Comparison of ENCODE assay signal across 22 cellular contexts in genomic region chr12:47737936-47738335, GRCh38. TPM values are rescaled to one million over a fixed set of nuclear protein-coding genes. Genes with fewer than 3 reads are reported as not detected.
DNase-seq lines count a peak whose midpoint lies in the region; ATAC-seq and TF ChIP-seq lines count a peak whose summit lies in the region.
"Had no signal": no experiment of that assay in that cellular context is flagged by ENCODE, and none has a peak within 500 bp of the region (broad histone marks: within the 10 kb centered on the region; RNA-seq: fewer than 3 reads in every experiment).

No MANE protein-coding gene starts in this region.

- TF ChIP-seq CTCF in SK-N-SH (IDR thresholded peaks at IDR 0.05) (no peak), left ventricle myocardium inferior (IDR thresholded peaks at IDR 0.05; ENCODE audit: borderline replicate concordance) (no peak), upper lobe of right lung (IDR thresholded peaks at IDR 0.05) (no peak), smooth muscle cell (IDR thresholded peaks at IDR 0.05; ENCODE audit: borderline replicate concordance, insufficient read depth, poor library complexity, severe bottlenecking) (no peak)

- H3K4me1 ChIP-seq in SK-N-SH (ENCODE audit: control insufficient read depth in 1 of 2, insufficient read depth in 2 of 2, low read depth in 1 of 2, low read length in 1 of 2) (peaks cover 20 to 60% of the 10 kb centered on the region in 2 experiments; a peak in 3 of 4 replicates), left ventricle myocardium inferior (peaks cover 96% of the 10 kb centered on the region), rectal smooth muscle tissue (ENCODE audit: control insufficient read depth, insufficient read depth, low read length) (peaks cover 20% of the 10 kb centered on the region), upper lobe of right lung (peaks cover 61% of the 10 kb centered on the region), smooth muscle cell (ENCODE audit: low read depth) (peaks cover 23% of the 10 kb centered on the region)

- no peaks in the 10 kb centered on the region for H3K9me2 ChIP-seq in SK-N-SH

- DNase-seq in SK-N-SH (peak; percentile 40), left ventricle myocardium inferior (no peak), upper lobe of right lung (no peak), smooth muscle cell (lab: John Stamatoyannopoulos, UW; ENCODE audit: unreplicated experiment) (no peak)
- DNase-seq: activated CD4-positive, alpha-beta memory T cell treated with anti-CD3 and anti-CD28 coated beads, Interleukin-2, amount 10 ng/mL, durations not matched to agents 7 days and 5 days; activated naive CD8-positive, alpha-beta T cell treated with anti-CD3 and anti-CD28 coated beads, Interleukin-2, amount 10 ng/mL, durations not matched to agents 7 days and 5 days; DMS 273 treated with DMSO at 0.1 percent for 48 hours; endodermal cell; NCI-H187; NCI-H446; stimulated activated naive CD8-positive, alpha-beta T cell treated with anti-CD3 and anti-CD28 coated beads, Interleukin-15, amount 100 ng/mL, for 72 hours had no signal

- H3K9ac ChIP-seq in SK-N-SH (no peak overlapping the region), rectal smooth muscle tissue (ENCODE audit: low read length) (no peak overlapping the region), smooth muscle cell (ENCODE audit: low read depth) (no peak overlapping the region)

- no peak overlapping the region for H2AFZ ChIP-seq in SK-N-SH (ENCODE audit: low read depth)
- H2AFZ ChIP-seq in smooth muscle cell (ENCODE audit: low read depth), result no peak overlapping the region

- ATAC-seq in SK-N-SH treated with all-trans-retinoic acid at 6 μM for 48 hours, result no peak
- no peak for ATAC-seq in upper lobe of right lung
- ATAC-seq in GM18868 (IDR thresholded peaks at IDR 0.05; ENCODE audit: unreplicated experiment), result no peak
- ATAC-seq in HG02798 (IDR thresholded peaks at IDR 0.05; ENCODE audit: poor library complexity, unreplicated experiment), result no peak
- ATAC-seq: stimulated activated naive CD8-positive, alpha-beta T cell treated with anti-CD3 and anti-CD28 coated beads, Interleukin-15, amount 100 ng/mL, for 72 hours had no signal

- no peaks in the 10 kb centered on the region for H3K9me3 ChIP-seq in SK-N-SH
- no peaks in the 10 kb centered on the region for H3K9me3 ChIP-seq in left ventricle myocardium inferior (replicated peaks)
- H3K9me3 ChIP-seq in upper lobe of right lung, result no peaks in the 10 kb centered on the region
- no peaks in the 10 kb centered on the region for H3K9me3 ChIP-seq in smooth muscle cell (replicated peaks; ENCODE audit: low read depth)
- H3K9me3 ChIP-seq: left lung had no signal

- POLR2A ChIA-PET in SK-N-SH (lab: Yijun Ruan, JAX), result interaction anchor here (1.5 to 2.1 kb wide), 4 partner anchors 21 to 40 kb away, joined by 5 to 7 read pairs (median 6); partner anchors contain the start of gene RAPGEF3

- CTCF ChIA-PET in SK-N-SH (lab: Yijun Ruan, JAX), result interaction anchor here (3.2 to 43.0 kb wide), 4 partner anchors 19 to 101 kb away, joined by 20 to 1294 read pairs (median 240); partner anchors contain the start of genes RAPGEF3 and SLC48A1

- H3K4me2 ChIP-seq in SK-N-SH, result no peak overlapping the region
- H3K4me2 ChIP-seq in smooth muscle cell, result no peak overlapping the region

- WGBS in SK-N-SH (ENCODE audit: low lambda C conversion rate), result 88% methylated on average over 11 of the region's 13 CpGs
- WGBS in smooth muscle cell (ENCODE audit: low lambda C conversion rate), result 90% methylated on average over 7 of the region's 13 CpGs

- H4K20me1 ChIP-seq in SK-N-SH (ENCODE audit: insufficient read depth), result no peaks in the 10 kb centered on the region
- no peaks in the 10 kb centered on the region for H4K20me1 ChIP-seq in smooth muscle cell (ENCODE audit: low read depth)

- H3F3A ChIP-seq in SK-N-SH (replicated peaks; ENCODE audit: insufficient read depth) (no peaks in the 10 kb centered on the region), smooth muscle cell (ENCODE audit: low read depth) (no peaks in the 10 kb centered on the region)

- no peak for TF ChIP-seq RAD21 in SK-N-SH (IDR thresholded peaks at IDR 0.05; ENCODE audit: low read length)

- no peak overlapping the region for H3K4me3 ChIP-seq in SK-N-SH (ENCODE audit: low read depth in 2 of 2, low read length in 1 of 2)
- peak overlapping the region; percentile 17 for H3K4me3 ChIP-seq in left ventricle myocardium inferior
- H3K4me3 ChIP-seq in rectal smooth muscle tissue (ENCODE audit: low read length), result no peak overlapping the region
- H3K4me3 ChIP-seq in upper lobe of right lung, result no peak overlapping the region
- no peak overlapping the region for H3K4me3 ChIP-seq in smooth muscle cell
- H3K4me3 ChIP-seq: left lung had no signal

- H3K27ac ChIP-seq in SK-N-SH (ENCODE audit: low read depth in 2 of 2, low read length in 1 of 2) (peak overlapping the region in 1 of 2 experiments; percentile 94; a peak in 2 of 4 replicates), left ventricle myocardium inferior (replicated peaks) (peak overlapping the region; percentile 92), rectal smooth muscle tissue (ENCODE audit: low read depth, low read length) (peak overlapping the region; percentile 90), upper lobe of right lung (peak overlapping the region; percentile 44), smooth muscle cell (ENCODE audit: low read depth) (no peak overlapping the region)
- H3K27ac ChIP-seq: 22Rv1 had no signal

- TF ChIP-seq EP300 in SK-N-SH (IDR thresholded peaks at IDR 0.05; ENCODE audit: borderline replicate concordance in 1 of 2, low read depth in 1 of 2, low read length in 1 of 2), result no peak

- no peaks in the 10 kb centered on the region for H3K27me3 ChIP-seq in SK-N-SH (ENCODE audit: insufficient read depth)
- no peaks in the 10 kb centered on the region for H3K27me3 ChIP-seq in left ventricle myocardium inferior (ENCODE audit: low read depth)
- no peaks in the 10 kb centered on the region for H3K27me3 ChIP-seq in rectal smooth muscle tissue (ENCODE audit: control insufficient read depth, insufficient read depth, low read length)
- H3K27me3 ChIP-seq in upper lobe of right lung, result no peaks in the 10 kb centered on the region
- no peaks in the 10 kb centered on the region for H3K27me3 ChIP-seq in smooth muscle cell (ENCODE audit: low read depth)
- H3K27me3 ChIP-seq: left lung had no signal

- intact Hi-C loops in left ventricle myocardium inferior (cut with micrococcal nuclease), result no loop called here
- intact Hi-C loops in upper lobe of right lung (cut with DNase I), result no loop called here

- no peaks in the 10 kb centered on the region for H3K36me3 ChIP-seq in SK-N-SH (replicated peaks in 1 of 2; ENCODE audit: control insufficient read depth in 1 of 2, insufficient read depth in 2 of 2, low read length in 1 of 2)
- no peaks in the 10 kb centered on the region for H3K36me3 ChIP-seq in left ventricle myocardium inferior
- H3K36me3 ChIP-seq in rectal smooth muscle tissue (ENCODE audit: control insufficient read depth, insufficient read depth, low read length), result no peaks in the 10 kb centered on the region
- H3K36me3 ChIP-seq in upper lobe of right lung, result no peaks in the 10 kb centered on the region
- H3K36me3 ChIP-seq in smooth muscle cell (ENCODE audit: low read depth), result no peaks in the 10 kb centered on the region
- H3K36me3 ChIP-seq: left lung had no signal

- H3K79me2 ChIP-seq in SK-N-SH (ENCODE audit: insufficient read depth) (no peaks in the 10 kb centered on the region), smooth muscle cell (ENCODE audit: low read depth) (no peaks in the 10 kb centered on the region)

TF ChIP-seq in SK-N-SH, 30 proteins besides CTCF, POLR2A, EP300 and RAD21:
- no peak for TF ChIP-seq RFX5 (IDR thresholded peaks at IDR 0.05; ENCODE audit: low read length)
- no peak for TF ChIP-seq RCOR1 (IDR thresholded peaks at IDR 0.05; ENCODE audit: low read length)
- TF ChIP-seq POLR2AphosphoS5 (IDR thresholded peaks at IDR 0.05; ENCODE audit: low read depth, low read length), result no peak
- no peak for TF ChIP-seq FOXM1 (IDR thresholded peaks at IDR 0.05; ENCODE audit: low read depth)
- no peak for TF ChIP-seq YY1 (IDR thresholded peaks at IDR 0.05; ENCODE audit: low read depth)
- no peak for TF ChIP-seq GABPA (IDR thresholded peaks at IDR 0.05; ENCODE audit: low read depth)
- no peak for TF ChIP-seq TCF12 (IDR thresholded peaks at IDR 0.05)
- TF ChIP-seq GATA2 (CRISPR knock-in tag; IDR thresholded peaks at IDR 0.05), result no peak

RNA-seq across cellular contexts. Expression of gene ENDOU, which starts 12.6 kb away (rescaled TPM):
- not detected in 2 replicates for polyA plus RNA-seq in SK-N-SH (2012; rRNA removed)
- polyA plus RNA-seq in SK-N-SH (2012; cell fraction: cytosol; rRNA removed), result not detected in 2 replicates
- polyA plus RNA-seq in SK-N-SH (2012; cell fraction: nucleus; rRNA removed), result not detected in 2 replicates
- 0.49 TPM for total RNA-seq in left ventricle myocardium inferior
- 0.32 TPM for total RNA-seq in upper lobe of right lung
- total RNA-seq in smooth muscle cell, result 1.8 and 5.1 TPM in 2 replicates
- polyA plus RNA-seq in smooth muscle cell, result 0.47 and 0.74 TPM in 2 replicates
- total RNA-seq: activated CD4-positive, alpha-beta memory T cell treated with anti-CD3 and anti-CD28 coated beads, Interleukin-2, amount 10 ng/mL, durations not matched to agents 7 days and 5 days; activated T-helper 1 cell treated with anti-CD3 and anti-CD28 coated beads, Interleukin-12 subunit alpha, Interleukin-12 subunit beta, Interleukin-2, Interleukin-4 antibody, amounts not matched to agents 30 ng/mL and 10 ng/mL and 1 ng/mL, durations not matched to agents 14 hours and 24 hours and 36 hours; endodermal cell; fibroblast of villous mesenchyme; left lung; myocyte; T-helper 1 cell treated with Interleukin-12 subunit alpha and Interleukin-12 subunit beta and Interleukin-4 antibody, amounts not matched to agents 30 ng/mL and 1 ng/mL, for 36 hours had no signal
- polyA plus RNA-seq: BJ had no signal

RNA-seq across cellular contexts. Expression of gene RAPGEF3, which starts 20.7 kb away (rescaled TPM):
- polyA plus RNA-seq in SK-N-SH (2012; rRNA removed), result 0.90 and 0.93 TPM in 2 replicates
- 0.23 and 0.42 TPM in 2 replicates for polyA plus RNA-seq in SK-N-SH (2012; cell fraction: cytosol; rRNA removed)
- 3.8 and 4.7 TPM in 2 replicates for polyA plus RNA-seq in SK-N-SH (2012; cell fraction: nucleus; rRNA removed)
- total RNA-seq in left ventricle myocardium inferior, result 34.8 TPM
- 69.6 TPM for total RNA-seq in upper lobe of right lung
- 4.0 and 5.6 TPM in 2 replicates for total RNA-seq in smooth muscle cell
- 1.9 and 3.6 TPM in 2 replicates for polyA plus RNA-seq in smooth muscle cell

RNA-seq across cellular contexts. Expression of gene RPAP3, which starts 32.1 kb away (rescaled TPM):
- polyA plus RNA-seq in SK-N-SH (2012; rRNA removed), result 6.7 and 9.3 TPM in 2 replicates
- polyA plus RNA-seq in SK-N-SH (2012; cell fraction: cytosol; rRNA removed), result 11.0 and 15.7 TPM in 2 replicates
- 2.4 and 7.6 TPM in 2 replicates for polyA plus RNA-seq in SK-N-SH (2012; cell fraction: nucleus; rRNA removed)
- 24.2 TPM for total RNA-seq in left ventricle myocardium inferior
- total RNA-seq in upper lobe of right lung, result 19.9 TPM
- total RNA-seq in smooth muscle cell, result 23.0 and 28.6 TPM in 2 replicates
- polyA plus RNA-seq in smooth muscle cell, result 17.0 and 18.9 TPM in 2 replicates

RNA-seq across cellular contexts. Expression of gene SLC48A1, which starts 35.1 kb away (rescaled TPM):
- polyA plus RNA-seq in SK-N-SH (2012; rRNA removed) (7.3 and 8.1 TPM in 2 replicates), smooth muscle cell (6.2 and 8.6 TPM in 2 replicates)
- polyA plus RNA-seq in SK-N-SH (2012; cell fraction: cytosol; rRNA removed), result 4.7 and 6.8 TPM in 2 replicates
- 13.1 and 16.1 TPM in 2 replicates for polyA plus RNA-seq in SK-N-SH (2012; cell fraction: nucleus; rRNA removed)
- total RNA-seq in left ventricle myocardium inferior (25.3 TPM), upper lobe of right lung (40.9 TPM), smooth muscle cell (2.4 and 11.4 TPM in 2 replicates)
